In genomic region chr10:66910676-66911075, GRCh38 we compare ENCODE assay signal across 27 cellular contexts. TPM values are rescaled to one million over a fixed set of nuclear protein-coding genes. Genes with fewer than 3 reads are reported as not detected.
"Had no signal": no experiment of that assay in that cellular context is flagged by ENCODE, and none has a peak within 500 bp of the region (broad histone marks: within the 10 kb centered on the region; RNA-seq: fewer than 3 reads in every experiment).

No MANE protein-coding gene starts in this region.

- H3K4me3 ChIP-seq: PC-9 had no signal

- ATAC-seq: activated CD8-positive, alpha-beta memory T cell treated with anti-CD3 and anti-CD28 coated beads, Interleukin-2, amount 10 ng/mL, durations not matched to agents 7 days and 5 days; activated naive CD4-positive, alpha-beta T cell treated with anti-CD3 and anti-CD28 coated beads, Interleukin-2, amount 50 U/mL, for 72 hours; activated naive CD8-positive, alpha-beta T cell treated with anti-CD3 and anti-CD28 coated beads, Interleukin-2, amount 50 U/mL, for 24 hours; T-helper 17 cell had no signal

- H3K27ac ChIP-seq: PC-9 had no signal

- H3K4me2 ChIP-seq: PC-9 had no signal

- DNase-seq: activated B cell treated with CpG ODN at 0.5 μM for 24 hours; activated CD4-positive, alpha-beta T cell treated with anti-CD3 and anti-CD28 coated beads for 1 hour; activated CD4-positive, alpha-beta T cell treated with anti-CD3 and anti-CD28 coated beads, Interleukin-2, amount 10 ng/mL, durations not matched to agents 24 days and 14 days; activated CD4-positive, alpha-beta T cell treated with anti-CD3 and anti-CD28 coated beads, Interleukin-2, amount 50 U/mL, for 48 hours; activated CD8-positive, alpha-beta memory T cell treated with anti-CD3 and anti-CD28 coated beads, Interleukin-2, amount 10 ng/mL, durations not matched to agents 7 days and 5 days; activated effector memory CD4-positive, alpha-beta T cell treated with anti-CD3 and anti-CD28 coated beads, Interleukin-2, amount 50 U/mL, for 16 hours; activated naive CD4-positive, alpha-beta T cell treated with Interleukin-2 at 50 U/mL for 16 hours; activated naive CD8-positive, alpha-beta T cell treated with anti-CD3 and anti-CD28 coated beads, Interleukin-2, amount 50 U/mL, for 24 hours; activated T-cell treated with anti-CD3 and anti-CD28 coated beads, Interleukin-2, amount 50 U/mL, for 24 hours; amygdala; cortex of kidney; NCI-H1092; NCI-H1417; NCI-H2029; NCI-H2107; NCI-H2171 treated with DMSO at 0.1 percent for 48 hours; NCI-H226; NCI-H510A; NCI-H526 treated with DMSO at 0.1 percent for 48 hours; PC-9; SIG-M5; T-helper 17 cell; T-helper 9 cell had no signal

- FAIRE-seq: astrocyte had no signal

- H2AFZ ChIP-seq: PC-9 had no signal

RNA-seq across cellular contexts. Expression of gene LRRTM3, which starts 15.2 kb away (rescaled TPM):
- total RNA-seq: activated B cell treated with CpG ODN at 0.5 μM for 24 hours; activated CD4-positive, alpha-beta T cell treated with anti-CD3 and anti-CD28 coated beads, Interleukin-2, amount 10 ng/mL, durations not matched to agents 24 days and 14 days; activated CD8-positive, alpha-beta memory T cell treated with anti-CD3 and anti-CD28 coated beads, Interleukin-2, amount 10 ng/mL, durations not matched to agents 7 days and 5 days; activated naive CD4-positive, alpha-beta T cell treated with anti-CD3 and anti-CD28 coated beads, Interleukin-2, amount 50 U/mL, for 72 hours; MCF 10A; PC-9; RPMI7951; T-helper 17 cell had no signal
